In genomic region chr12:31944299-31944698, GRCh38 we compare ENCODE assay signal across 15 cellular contexts. TPM values are rescaled to one million over a fixed set of nuclear protein-coding genes. Genes with fewer than 3 reads are reported as not detected.
A peak's percentile ranks its signal among the peaks of the same experiment; 100 is the strongest.
DNase-seq lines count a peak whose midpoint lies in the region; ATAC-seq and TF ChIP-seq lines count a peak whose summit lies in the region.
"Had no signal": no experiment of that assay in that cellular context is flagged by ENCODE, and none has a peak within 500 bp of the region (broad histone marks: within the 10 kb centered on the region; RNA-seq: fewer than 3 reads in every experiment).

No MANE protein-coding gene starts in this region.

- H3K9me3 ChIP-seq in RWPE2 (ENCODE audit: severe bottlenecking), result no peaks in the 10 kb centered on the region

- H3K27ac ChIP-seq in GM23338 (ENCODE audit: low read depth) (no peak overlapping the region), RWPE2 (ENCODE audit: poor library complexity, severe bottlenecking) (no peak overlapping the region), epithelial cell of prostate (peak overlapping the region; percentile 30)
- H3K27ac ChIP-seq: BLaER1 treated with 17β-estradiol and CSF1 and Interleukin-3, amounts not matched to agents 10 nM and 100 nM; KMS-11 had no signal

- no peaks in the 10 kb centered on the region for H3K79me2 ChIP-seq in GM23338 (replicated peaks; ENCODE audit: insufficient read depth)

- TF ChIP-seq CTCF in GM23338 (conservative IDR thresholded peaks at IDR 0.05; ENCODE audit: low read depth in 2 of 2) (no peak), RWPE2 (IDR thresholded peaks at IDR 0.05; ENCODE audit: poor library complexity, severe bottlenecking) (no peak)

- H3K27me3 ChIP-seq in GM23338 (ENCODE audit: insufficient read depth) (no peaks in the 10 kb centered on the region), RWPE2 (ENCODE audit: insufficient read depth, poor library complexity, severe bottlenecking) (no peaks in the 10 kb centered on the region)
- H3K27me3 ChIP-seq: BLaER1 treated with 17β-estradiol and CSF1 and Interleukin-3, amounts not matched to agents 10 nM and 100 nM had no signal

- no peak overlapping the region for H3K27ac Mint-ChIP-seq in GM23338
- peak overlapping the region; percentile 41 for H3K27ac Mint-ChIP-seq in memory B cell
- H3K27ac Mint-ChIP-seq: H9 had no signal

- DNase-seq in GM23338 (ENCODE audit: low spot score) (no peak), RWPE2 (ENCODE audit: low spot score) (no peak), epithelial cell of prostate (ENCODE audit: low read depth, low spot score) (peak; percentile 76), memory B cell (ENCODE audit: low spot score in 2 of 2) (no peak), GM03348 (ENCODE audit: low spot score) (no peak)
- DNase-seq: 8988T; CD4-positive, CD25-positive, alpha-beta regulatory T cell; DMS79; EL; GOT3; H9 had no signal

- peaks cover 67% of the 10 kb centered on the region for H3K36me3 Mint-ChIP-seq in GM23338 (ENCODE audit: low read depth)
- peaks cover 23% of the 10 kb centered on the region for H3K36me3 Mint-ChIP-seq in memory B cell

- ATAC-seq in GM23338 (no peak), RWPE2 (ENCODE audit: low read depth) (peak; percentile 59), memory B cell (ENCODE audit: low read depth) (no peak), GM18520 (IDR thresholded peaks at IDR 0.05; ENCODE audit: unreplicated experiment) (no peak), GM21423 (IDR thresholded peaks at IDR 0.05; ENCODE audit: unreplicated experiment) (no peak)

- H3K9me3 Mint-ChIP-seq in GM23338 (peaks cover 70% of the 10 kb centered on the region), memory B cell (peaks cover 11% of the 10 kb centered on the region)

- H3K4me3 ChIP-seq in GM23338, result no peak overlapping the region
- no peak overlapping the region for H3K4me3 ChIP-seq in RWPE2 (ENCODE audit: severe bottlenecking)
- H3K4me3 ChIP-seq: BLaER1 treated with 17β-estradiol and CSF1 and Interleukin-3, amounts not matched to agents 10 nM and 100 nM had no signal

- no peaks in the 10 kb centered on the region for H3K4me1 ChIP-seq in GM23338 (ENCODE audit: insufficient read depth)
- H3K4me1 ChIP-seq in RWPE2 (ENCODE audit: insufficient read depth, poor library complexity, severe bottlenecking), result peaks cover 4% of the 10 kb centered on the region
- H3K4me1 ChIP-seq: BLaER1 treated with 17β-estradiol and CSF1 and Interleukin-3, amounts not matched to agents 10 nM and 100 nM had no signal

- H3K27me3 Mint-ChIP-seq in GM23338 (ENCODE audit: insufficient read depth, low read depth, poor library complexity) (peaks cover 2% of the 10 kb centered on the region), memory B cell (no peaks in the 10 kb centered on the region)
- H3K27me3 Mint-ChIP-seq: CD4-positive, CD25-positive, alpha-beta regulatory T cell had no signal

- H3K4me1 Mint-ChIP-seq in GM23338, result no peaks in the 10 kb centered on the region; the same call in 2 of the 3 replicates
- H3K4me1 Mint-ChIP-seq in memory B cell, result peaks cover 8% of the 10 kb centered on the region
- H3K4me1 Mint-ChIP-seq: H9 had no signal

- H3K9me2 ChIP-seq in GM23338 (ENCODE audit: insufficient read depth), result 0 out of 2 replicates have a peak, but pooled peaks cover under 1% of the 10 kb centered on the region

- H3K4me2 ChIP-seq in GM23338, result no peak overlapping the region
- H3K4me2 ChIP-seq: BLaER1 treated with 17β-estradiol and CSF1 and Interleukin-3, amounts not matched to agents 10 nM and 100 nM; KMS-11 had no signal

- H3K36me3 ChIP-seq in GM23338 (ENCODE audit: insufficient read depth), result peaks cover 17% of the 10 kb centered on the region
- no peaks in the 10 kb centered on the region for H3K36me3 ChIP-seq in RWPE2 (ENCODE audit: low read depth)

- peak overlapping the region; percentile 56; the same call in 1 of the 2 replicates for H2AFZ ChIP-seq in GM23338

- H3F3A ChIP-seq in GM23338 (replicated peaks; ENCODE audit: low read depth), result 0 out of 2 replicates have a peak, but pooled peaks cover 4% of the 10 kb centered on the region

- H3K4me3 Mint-ChIP-seq in GM23338 (no peak overlapping the region), memory B cell (no peak overlapping the region)
- H3K4me3 Mint-ChIP-seq: CD4-positive, CD25-positive, alpha-beta regulatory T cell; H9 had no signal

- no peaks in the 10 kb centered on the region for H4K20me1 ChIP-seq in GM23338 (replicated peaks; ENCODE audit: insufficient read depth)
- H4K20me1 ChIP-seq: BLaER1 treated with 17β-estradiol and CSF1 and Interleukin-3, amounts not matched to agents 10 nM and 100 nM had no signal

TF ChIP-seq in GM23338, 12 proteins besides CTCF, POLR2A, EP300 and RAD21 (continues in another document):
- TF ChIP-seq CREB1 (CRISPR knock-in tag; IDR thresholded peaks at IDR 0.05; ENCODE audit: low read depth) (no peak), EZH2phosphoT487 (IDR thresholded peaks at IDR 0.05; ENCODE audit: unreplicated experiment) (no peak), POLR2AphosphoS5 (IDR thresholded peaks at IDR 0.05; ENCODE audit: low read depth) (no peak), ZNF462 (CRISPR knock-in tag; IDR thresholded peaks at IDR 0.05) (no peak)

RNA-seq across cellular contexts. Expression of gene RESF1, which starts 14.9 kb away (rescaled TPM):
- 236 and 313 TPM in 2 replicates for total RNA-seq in GM23338 (2014; rRNA removed; shearing (Covaris generic))
- polyA plus RNA-seq in GM23338 (2016; fragmentation: Nextera tagmentation; extraction: Ambion mirVana), result 126 and 134 TPM in 2 replicates
